In genomic region chr7:23468721-23469149, GRCh38 we compare ENCODE assay signal across 8 cellular contexts. TPM values are rescaled to one million over a fixed set of nuclear protein-coding genes. Genes with fewer than 3 reads are reported as not detected.
DNase-seq lines count a peak whose midpoint lies in the region; ATAC-seq and TF ChIP-seq lines count a peak whose summit lies in the region.

No MANE protein-coding gene starts in this region.

- peak overlapping the region; percentile 69 for H3K27ac ChIP-seq in CD8-positive, alpha-beta memory T cell (ENCODE audit: low read depth, low read length)
- H3K27ac ChIP-seq in HUES48 (ENCODE audit: low read depth, low read length): peak overlapping the region; percentile 100

- peak overlapping the region in 1 of 8 donors; percentile 65 for H3K27ac Mint-ChIP-seq in CD8-positive, alpha-beta memory T cell
- no peak overlapping the region for H3K27ac Mint-ChIP-seq in activated T-helper 17 cell treated with anti-CD3 and anti-CD28 coated beads, Interleukin-2, amount 50 U/mL, for 72 hours
- peak overlapping the region; percentile 76 for H3K27ac Mint-ChIP-seq in type B pancreatic cell

- peaks cover 84% of the 10 kb centered on the region for H3K27me3 ChIP-seq in CD8-positive, alpha-beta memory T cell (ENCODE audit: insufficient read depth, low read length, poor library complexity, severe bottlenecking)
- H3K27me3 ChIP-seq in HUES48 (ENCODE audit: control insufficient read depth, insufficient read depth, low read length): no peaks in the 10 kb centered on the region

- peak overlapping the region; percentile 29 for H3K4me3 ChIP-seq in CD8-positive, alpha-beta memory T cell (ENCODE audit: low read length)
- peak overlapping the region; percentile 95 for H3K4me3 ChIP-seq in HUES48 (ENCODE audit: low read depth, low read length)

- H3K36me3 Mint-ChIP-seq in CD8-positive, alpha-beta memory T cell: no peaks in the 10 kb centered on the region
- peaks cover 12% of the 10 kb centered on the region for H3K36me3 Mint-ChIP-seq in activated T-helper 17 cell treated with anti-CD3 and anti-CD28 coated beads, Interleukin-2, amount 50 U/mL, for 72 hours (ENCODE audit: low read depth)
- peaks cover 8% of the 10 kb centered on the region for H3K36me3 Mint-ChIP-seq in type B pancreatic cell

- H3K9me3 Mint-ChIP-seq in CD8-positive, alpha-beta memory T cell: peaks cover 4 to 17% (median 12%) of the 10 kb centered on the region in 5 donors
- H3K9me3 Mint-ChIP-seq in activated T-helper 17 cell treated with anti-CD3 and anti-CD28 coated beads, Interleukin-2, amount 50 U/mL, for 72 hours: no peaks in the 10 kb centered on the region
- H3K9me3 Mint-ChIP-seq in type B pancreatic cell: no peaks in the 10 kb centered on the region

- H3K4me3 Mint-ChIP-seq in CD8-positive, alpha-beta memory T cell: peak overlapping the region in 6 of 7 donors; percentile 38 to 85 (median 63)
- peak overlapping the region; percentile 68 for H3K4me3 Mint-ChIP-seq in activated T-helper 17 cell treated with anti-CD3 and anti-CD28 coated beads, Interleukin-2, amount 50 U/mL, for 72 hours
- H3K4me3 Mint-ChIP-seq in type B pancreatic cell: peak overlapping the region; percentile 98

- H3K9ac ChIP-seq in HUES48 (ENCODE audit: low read depth, low read length): peak overlapping the region; percentile 87

- TF ChIP-seq CTCF in type B pancreatic cell (conservative IDR thresholded peaks at IDR 0.05): no peak

- ATAC-seq in activated T-helper 17 cell treated with anti-CD3 and anti-CD28 coated beads, Interleukin-2, amount 50 U/mL, for 72 hours (replicated peaks): peak; percentile 18
- no peak for ATAC-seq in GM21360 (IDR thresholded peaks at IDR 0.05; ENCODE audit: unreplicated experiment)
- ATAC-seq in HG02588 (IDR thresholded peaks at IDR 0.05; ENCODE audit: unreplicated experiment): no peak

- CTCF ChIA-PET in CD8-positive, alpha-beta memory T cell (lab: Charles Lee): no interaction called here

- H3K4me1 Mint-ChIP-seq in CD8-positive, alpha-beta memory T cell: peaks cover 29 to 41% (median 30%) of the 10 kb centered on the region in 3 donors
- peaks cover 18% of the 10 kb centered on the region for H3K4me1 Mint-ChIP-seq in activated T-helper 17 cell treated with anti-CD3 and anti-CD28 coated beads, Interleukin-2, amount 50 U/mL, for 72 hours
- peaks cover 31% of the 10 kb centered on the region for H3K4me1 Mint-ChIP-seq in type B pancreatic cell (ENCODE audit: unreplicated experiment)

- H3K27me3 Mint-ChIP-seq in CD8-positive, alpha-beta memory T cell: peaks cover 71 to 83% of the 10 kb centered on the region in 2 donors
- peaks cover 62% of the 10 kb centered on the region for H3K27me3 Mint-ChIP-seq in activated T-helper 17 cell treated with anti-CD3 and anti-CD28 coated beads, Interleukin-2, amount 50 U/mL, for 72 hours
- H3K27me3 Mint-ChIP-seq in type B pancreatic cell: no peaks in the 10 kb centered on the region

- H3K4me1 ChIP-seq in CD8-positive, alpha-beta memory T cell (ENCODE audit: insufficient read depth, low read length): peaks cover 48% of the 10 kb centered on the region
- peaks cover 25% of the 10 kb centered on the region for H3K4me1 ChIP-seq in HUES48 (ENCODE audit: control insufficient read depth, insufficient read depth, low read length)

- H3K9me3 ChIP-seq in CD8-positive, alpha-beta memory T cell (ENCODE audit: low read length): no peaks in the 10 kb centered on the region
- no peaks in the 10 kb centered on the region for H3K9me3 ChIP-seq in HUES48 (ENCODE audit: control insufficient read depth, insufficient read depth, low read length)

- DNase-seq in CD8-positive, alpha-beta memory T cell: peak in 1 of 5 donors; percentile 45
- DNase-seq in iris pigment epithelial cell (ENCODE audit: low read depth): peak; percentile 25
- DNase-seq in type B pancreatic cell (ENCODE audit: extremely low spot score, unreplicated experiment): peak; percentile 73
- DNase-seq in NOMO-1 (lab: John Stamatoyannopoulos, UW; ENCODE audit: unreplicated experiment in 2 of 2): no peak

- POLR2A ChIA-PET in CD8-positive, alpha-beta memory T cell (lab: Charles Lee): interaction anchor here (0.6 kb wide), 1 partner anchor 61 kb away, joined by 4 read pairs; no protein-coding TSS in a partner anchor

- no peaks in the 10 kb centered on the region for H3K36me3 ChIP-seq in CD8-positive, alpha-beta memory T cell (ENCODE audit: insufficient read depth, low read length)
- H3K36me3 ChIP-seq in HUES48 (ENCODE audit: control insufficient read depth, insufficient read depth, low read length): no peaks in the 10 kb centered on the region

RNA-seq across cellular contexts. Expression of gene IGF2BP3, which starts 1.6 kb away (rescaled TPM):
- under 1 TPM; 0.04 to 0.13 TPM for total RNA-seq in CD8-positive, alpha-beta memory T cell
- polyA plus RNA-seq in CD8-positive, alpha-beta memory T cell: 0.15 TPM
- under 1 TPM; 0.42 to 0.67 TPM for total RNA-seq in activated T-helper 17 cell treated with anti-CD3 and anti-CD28 coated beads, Interleukin-2, amount 50 U/mL, for 72 hours
- 99.3 and 107 TPM in 2 replicates for total RNA-seq in type B pancreatic cell (ENCODE audit: low replicate concordance)

Comparison
In these comparisons a context has a peak if more than half of its experiments do, and no peak if none do; other contexts are left out.
1. DNase-seq: peak in iris pigment epithelial cell (single experiment) and type B pancreatic cell (single experiment); none in NOMO-1 (0 of 2).
2. RNA of gene IGF2BP3, which starts 1.6 kb away (total RNA-seq): 99.3 to 107 TPM in type B pancreatic cell; 0.42 to 0.67 TPM in activated T-helper 17 cell treated with anti-CD3 and anti-CD28 coated beads, Interleukin-2, amount 50 U/mL, for 72 hours and 0.04 to 0.13 TPM in CD8-positive, alpha-beta memory T cell; every median in the first group is over 10 times any median in the second.
3. Peak in every context shown above with its lines, with median percentiles within 50 percentile points of each other: H3K4me3 Mint-ChIP-seq.